ENCODE assay signal across 10 cellular contexts in the genomic region with DNA sequence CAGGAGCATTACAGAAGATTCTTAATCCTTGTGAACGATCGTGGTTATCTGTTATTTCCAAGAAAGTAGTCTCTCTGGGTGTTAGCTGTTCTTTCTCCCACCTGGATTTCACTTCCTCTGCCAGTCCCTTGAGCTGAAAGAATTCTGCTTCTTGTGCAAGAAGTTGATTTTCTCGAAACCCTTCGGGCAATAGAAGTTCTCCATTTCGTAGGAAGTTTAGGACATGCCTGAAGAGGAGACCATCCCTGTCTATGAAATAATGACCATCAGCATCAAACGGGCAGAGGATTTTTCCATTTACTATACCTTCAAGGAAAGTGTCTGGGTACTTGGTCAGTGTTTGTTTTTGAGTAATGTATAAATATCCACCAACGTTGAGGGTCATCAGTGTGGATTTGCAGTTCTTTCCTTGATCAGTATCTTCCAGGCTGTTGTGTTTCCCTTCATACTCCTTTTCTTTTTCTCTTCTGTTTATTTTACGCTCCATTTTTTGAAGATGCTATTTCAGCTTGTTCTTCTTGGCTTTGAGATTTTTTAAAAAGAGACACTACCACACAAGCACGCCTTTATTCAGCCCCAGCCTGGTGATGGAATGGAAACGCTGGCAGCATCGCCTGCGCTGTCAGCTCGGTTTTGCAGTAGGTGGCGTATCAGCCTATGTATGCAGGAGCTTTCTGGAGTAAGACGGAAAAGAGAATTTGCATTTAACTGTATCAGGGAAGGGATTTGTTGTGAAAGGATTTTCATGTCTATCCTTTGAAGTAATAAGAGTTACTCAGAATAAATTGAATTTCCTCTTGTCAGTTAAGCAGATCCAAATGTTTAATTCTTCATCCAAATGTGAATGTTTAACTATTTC. TPM values are rescaled to one million over a fixed set of nuclear protein-coding genes. Genes with fewer than 3 reads are reported as not detected.
DNase-seq lines count a peak whose midpoint lies in the region; ATAC-seq and TF ChIP-seq lines count a peak whose summit lies in the region.
"Had no signal": no experiment of that assay in that cellular context is flagged by ENCODE, and none has a peak within 500 bp of the region (broad histone marks: within the 10 kb centered on the region; RNA-seq: fewer than 3 reads in every experiment).

No MANE protein-coding gene starts in this region.

- H3K36me3 Mint-ChIP-seq in type B pancreatic cell: peaks cover 5% of the 10 kb centered on the region

- no peak overlapping the region for H3K4me3 Mint-ChIP-seq in type B pancreatic cell

- peak; percentile 46 for TF ChIP-seq CTCF in type B pancreatic cell (conservative IDR thresholded peaks at IDR 0.05)

- peak; percentile 6 for DNase-seq in NCI-H1694 treated with DMSO at 0.1 percent for 48 hours (lab: John Stamatoyannopoulos, UW)
- no peak for DNase-seq in NCI-H1694 (lab: John Stamatoyannopoulos, UW)
- peak; percentile 37 for DNase-seq in dermis blood vessel endothelial cell
- peak; percentile 80 for DNase-seq in kidney tubule cell (ENCODE audit: low spot score)
- no peak for DNase-seq in type B pancreatic cell (ENCODE audit: extremely low spot score, unreplicated experiment)
- no peak for DNase-seq in stimulated activated naive CD8-positive, alpha-beta T cell treated with anti-CD3 and anti-CD28 coated beads, Interleukin-15, Interleukin-2, amounts not matched to agents 100 U/mL and 50 U/mL, for 24 hours
- no peak for DNase-seq in stimulated activated CD8-positive, alpha-beta memory T cell treated with anti-CD3 and anti-CD28 coated beads, Interleukin-4, amount 100 ng/mL, for 48 hours

- no peaks in the 10 kb centered on the region for H3K27me3 Mint-ChIP-seq in type B pancreatic cell

- H3K9me3 Mint-ChIP-seq in type B pancreatic cell: no peaks in the 10 kb centered on the region

- no peak for ATAC-seq in stimulated activated naive CD8-positive, alpha-beta T cell treated with anti-CD3 and anti-CD28 coated beads, Interleukin-15, Interleukin-2, amounts not matched to agents 100 U/mL and 50 U/mL, for 24 hours
- no peak for ATAC-seq in HG03025 (IDR thresholded peaks at IDR 0.05; ENCODE audit: low FRiP score, unreplicated experiment)

- peaks cover 4% of the 10 kb centered on the region for H3K4me1 Mint-ChIP-seq in type B pancreatic cell (ENCODE audit: unreplicated experiment)

- H3K27ac Mint-ChIP-seq in type B pancreatic cell: no peak overlapping the region

RNA-seq across cellular contexts. Expression of a gene that starts 6.5 kb away (rescaled TPM):
- not detected in 2 replicates for total RNA-seq in dermis blood vessel endothelial cell
- total RNA-seq in type B pancreatic cell (ENCODE audit: low replicate concordance): not detected in 2 replicates
- total RNA-seq: bronchial epithelial cell; T-helper 2 cell treated with Interferon-gamma antibody and Interleukin-4, amounts not matched to agents 100 ng/mL and 5 ng/mL, for 36 hours had no signal

Comparison
In these comparisons a context has a peak if more than half of its experiments do, and no peak if none do; other contexts are left out.
1. DNase-seq: peak in NCI-H1694 treated with DMSO at 0.1 percent for 48 hours (single experiment), dermis blood vessel endothelial cell (single experiment) and kidney tubule cell (single experiment); none in NCI-H1694 (single experiment), type B pancreatic cell (single experiment), stimulated activated naive CD8-positive, alpha-beta T cell treated with anti-CD3 and anti-CD28 coated beads, Interleukin-15, Interleukin-2, amounts not matched to agents 100 U/mL and 50 U/mL, for 24 hours (single experiment) and stimulated activated CD8-positive, alpha-beta memory T cell treated with anti-CD3 and anti-CD28 coated beads, Interleukin-4, amount 100 ng/mL, for 48 hours (single experiment).